ENCODE assay signal across 1 cellular context in genomic region chr4:186068581-186069402, GRCh38.
TF ChIP-seq lines count a peak whose summit lies in the region.

Gene TLR3 (plus strand): TSS chr4:186069156. CDS start chr4:186076620, 7,464 bp downstream.

TF ChIP-seq in H1, 55 proteins besides CTCF, POLR2A, EP300 and RAD21 (continued from another document):
- TF ChIP-seq TCF12 (IDR thresholded peaks at IDR 0.05; ENCODE audit: low read depth, low read length) (no peak), BRCA1 (IDR thresholded peaks at IDR 0.05; ENCODE audit: low read depth, low read length) (no peak)
